In genomic region chr13:39552233-39552632, GRCh38 we compare ENCODE assay signal across 19 cellular contexts. TPM values are rescaled to one million over a fixed set of nuclear protein-coding genes. Genes with fewer than 3 reads are reported as not detected.
"Had no signal": no experiment of that assay in that cellular context is flagged by ENCODE, and none has a peak within 500 bp of the region (broad histone marks: within the 10 kb centered on the region; RNA-seq: fewer than 3 reads in every experiment).

No MANE protein-coding gene starts in this region.

- H3K27me3 ChIP-seq: esophagus squamous epithelium, gastroesophageal sphincter, neural progenitor cell, pancreas, sigmoid colon, tibial artery, upper lobe of left lung, uterus had no signal

- H3K27ac Mint-ChIP-seq: effector memory CD8-positive, alpha-beta T cell; immature natural killer cell; naive thymus-derived CD8-positive, alpha-beta T cell; neural progenitor cell had no signal

- H3K4me3 ChIP-seq: esophagus squamous epithelium, gastroesophageal sphincter, mucosa of descending colon, neural progenitor cell, pancreas, prostate gland, sigmoid colon, skin epidermis, tibial artery, upper lobe of left lung, uterus had no signal

- ATAC-seq: effector memory CD8-positive, alpha-beta T cell; gastroesophageal sphincter; mucosa of descending colon; naive thymus-derived CD8-positive, alpha-beta T cell; pancreas had no signal

- H3K36me3 ChIP-seq: esophagus squamous epithelium, neural progenitor cell, pancreas, prostate gland, sigmoid colon, tibial artery, upper lobe of left lung, uterus had no signal

- DNase-seq: effector memory CD8-positive, alpha-beta T cell; esophagus squamous epithelium; foreskin fibroblast; immature natural killer cell; mucosa of descending colon; naive thymus-derived CD8-positive, alpha-beta T cell; nucleus accumbens; pancreas; sigmoid colon; stimulated activated CD4-positive, alpha-beta T cell treated with anti-CD3 and anti-CD28 coated beads, Interleukin-12 subunit alpha, Interleukin-12 subunit beta, amount 100 ng/mL, for 4 hours; stimulated activated naive CD4-positive, alpha-beta T cell treated with Interleukin-2 at 50 U/mL for 16 hours; tibial artery; upper lobe of left lung; uterus had no signal

- H3K36me3 Mint-ChIP-seq: immature natural killer cell; naive thymus-derived CD8-positive, alpha-beta T cell had no signal

- H3K4me3 Mint-ChIP-seq: central memory CD8-positive, alpha-beta T cell; effector memory CD8-positive, alpha-beta T cell; immature natural killer cell; naive thymus-derived CD8-positive, alpha-beta T cell; neural progenitor cell had no signal

- H2AFZ ChIP-seq: neural progenitor cell had no signal

- H3K4me2 ChIP-seq: neural progenitor cell had no signal

- H3K27ac ChIP-seq: esophagus squamous epithelium, gastroesophageal sphincter, neural progenitor cell, pancreas, prostate gland, sigmoid colon, skin epidermis, tibial artery, upper lobe of left lung, uterus had no signal

- H3K4me1 Mint-ChIP-seq: central memory CD8-positive, alpha-beta T cell; immature natural killer cell; naive thymus-derived CD8-positive, alpha-beta T cell had no signal

- H3K9ac ChIP-seq: neural progenitor cell had no signal

- H3K9me3 ChIP-seq: esophagus squamous epithelium, gastroesophageal sphincter, mucosa of descending colon, pancreas, prostate gland, sigmoid colon, tibial artery, upper lobe of left lung, uterus had no signal

- H3K4me1 ChIP-seq: esophagus squamous epithelium, gastroesophageal sphincter, pancreas, prostate gland, sigmoid colon, upper lobe of left lung, uterus had no signal

RNA-seq across cellular contexts. Expression of gene LHFPL6, which starts 50.8 kb away (rescaled TPM):
- total RNA-seq: naive thymus-derived CD8-positive, alpha-beta T cell had no signal
- polyA plus RNA-seq: naive thymus-derived CD8-positive, alpha-beta T cell had no signal
